ENCODE assay signal across 9 cellular contexts in genomic region chr12:111768159-111768895, GRCh38. TPM values are rescaled to one million over a fixed set of nuclear protein-coding genes. Genes with fewer than 3 reads are reported as not detected.
DNase-seq lines count a peak whose midpoint lies in the region; ATAC-seq and TF ChIP-seq lines count a peak whose summit lies in the region.
"Had no signal": no experiment of that assay in that cellular context is flagged by ENCODE, and none has a peak within 500 bp of the region (broad histone marks: within the 10 kb centered on the region; RNA-seq: fewer than 3 reads in every experiment).

No MANE protein-coding gene starts in this region.

- H3K36me3 ChIP-seq in GM23338 (ENCODE audit: insufficient read depth) (no peaks in the 10 kb centered on the region), Peyer's patch (peaks cover 0 to 4% (median 0%) of the 10 kb centered on the region in 3 donors), iPS-20b (ENCODE audit: insufficient read depth, low read depth, low read length) (no peaks in the 10 kb centered on the region), skeletal muscle tissue (ENCODE audit: control insufficient read depth in 3 of 3, insufficient read depth in 3 of 3, low read length in 3 of 3) (no peaks in the 10 kb centered on the region), GM23248 (ENCODE audit: low read depth) (no peaks in the 10 kb centered on the region)

- peaks cover 19% of the 10 kb centered on the region for H3K27me3 Mint-ChIP-seq in GM23338 (ENCODE audit: insufficient read depth, low read depth, poor library complexity)

- TF ChIP-seq CTCF in GM23338 (conservative IDR thresholded peaks at IDR 0.05; ENCODE audit: low read depth in 2 of 2) (no peak), Peyer's patch (IDR thresholded peaks at IDR 0.05) (no peak)

- ATAC-seq in GM23338 (no peak), GM18867 (IDR thresholded peaks at IDR 0.05; ENCODE audit: unreplicated experiment) (no peak), HG03039 (IDR thresholded peaks at IDR 0.05; ENCODE audit: unreplicated experiment) (no peak)

- H3K9me2 ChIP-seq in GM23338 (ENCODE audit: insufficient read depth) (no peaks in the 10 kb centered on the region), GM23248 (ENCODE audit: insufficient read depth) (no peaks in the 10 kb centered on the region)

- H3K9ac ChIP-seq in iPS-20b (ENCODE audit: low read depth, low read length) (peak overlapping the region; percentile 82; the same call in 1 of the 2 replicates), skeletal muscle tissue (ENCODE audit: low read depth in 1 of 3, low read length in 3 of 3) (peak overlapping the region in 2 of 3 donors; percentile 8 to 93), GM23248 (no peak overlapping the region)

- H3K9me3 ChIP-seq in Peyer's patch (no peaks in the 10 kb centered on the region), iPS-20b (ENCODE audit: insufficient read depth, low read depth, low read length) (no peaks in the 10 kb centered on the region), skeletal muscle tissue (ENCODE audit: control insufficient read depth in 3 of 3, low read length in 3 of 3) (no peaks in the 10 kb centered on the region), GM23248 (ENCODE audit: low read depth) (no peaks in the 10 kb centered on the region)

- H3K4me1 Mint-ChIP-seq in GM23338: peaks cover 12% of the 10 kb centered on the region

- H3K4me1 ChIP-seq in GM23338 (ENCODE audit: insufficient read depth) (peaks cover 7% of the 10 kb centered on the region), Peyer's patch (peaks cover 3 to 55% (median 8%) of the 10 kb centered on the region in 4 donors), iPS-20b (ENCODE audit: insufficient read depth, low read length) (peaks cover 8% of the 10 kb centered on the region), skeletal muscle tissue (ENCODE audit: control insufficient read depth in 3 of 3, insufficient read depth in 3 of 3, low read length in 3 of 3) (peaks cover 16 to 31% (median 20%) of the 10 kb centered on the region in 3 donors), GM23248 (ENCODE audit: insufficient read depth) (no peaks in the 10 kb centered on the region)

- peaks cover 20% of the 10 kb centered on the region for H3K36me3 Mint-ChIP-seq in GM23338 (ENCODE audit: low read depth)

- DNase-seq in GM23338 (ENCODE audit: low spot score) (no peak), Peyer's patch (no peak), GM23248 (no peak), 8988T (no peak)
- DNase-seq: NCI-H2029 treated with DMSO at 0.1 percent for 48 hours had no signal

- H3K4me3 ChIP-seq in GM23338 (peak overlapping the region; percentile 75; the same call in 1 of the 2 replicates), Peyer's patch (peak overlapping the region in 3 of 4 donors; percentile 50 to 82 (median 72)), iPS-20b (ENCODE audit: low read length) (peak overlapping the region; percentile 90), skeletal muscle tissue (ENCODE audit: low read length in 3 of 3) (peak overlapping the region; percentile 83 to 88 (median 88)), GM23248 (no peak overlapping the region)

- peaks cover 14% of the 10 kb centered on the region; the same call in 2 of the 3 replicates for H3K9me3 Mint-ChIP-seq in GM23338

- no peak for TF ChIP-seq POLR2A in Peyer's patch (IDR thresholded peaks at IDR 0.05)

- peak overlapping the region; percentile 94 for H3K4me3 Mint-ChIP-seq in GM23338

- H3K79me2 ChIP-seq in GM23338 (replicated peaks; ENCODE audit: insufficient read depth) (peaks cover 44% of the 10 kb centered on the region), GM23248 (ENCODE audit: insufficient read depth) (no peaks in the 10 kb centered on the region)

- H3F3A ChIP-seq in GM23338 (replicated peaks; ENCODE audit: low read depth): 0 out of 2 replicates have a peak, but pooled peaks cover 8% of the 10 kb centered on the region
- H3F3A ChIP-seq in GM23248 (ENCODE audit: insufficient read depth): peaks cover 3% of the 10 kb centered on the region; the same call in 1 of the 2 replicates

- in situ Hi-C loops in GM23248 (cut with MboI): no loop called here

- no peaks in the 10 kb centered on the region for H3K27me3 ChIP-seq in GM23338 (ENCODE audit: insufficient read depth)
- H3K27me3 ChIP-seq in Peyer's patch: no peaks in the 10 kb centered on the region
- H3K27me3 ChIP-seq in iPS-20b (ENCODE audit: insufficient read depth, low read length): peaks cover 14% of the 10 kb centered on the region; the same call in 1 of the 2 replicates
- H3K27me3 ChIP-seq in skeletal muscle tissue (ENCODE audit: control insufficient read depth in 3 of 3, insufficient read depth in 3 of 3, low read length in 3 of 3): no peaks in the 10 kb centered on the region
- H3K27me3 ChIP-seq in GM23248 (replicated peaks; ENCODE audit: insufficient read depth): no peaks in the 10 kb centered on the region; the same call in 1 of the 2 replicates

- WGBS in GM23248 (ENCODE audit: low coverage in 1 of 2, low lambda C conversion rate in 2 of 2, missing lambda C conversion rate in 2 of 2), 2 experiments: 99 to 100% methylated on average over 9 of the region's 9 CpGs

- H2AFZ ChIP-seq in GM23338: no peak overlapping the region
- no peak overlapping the region for H2AFZ ChIP-seq in GM23248

- H3K4me2 ChIP-seq in GM23338: peak overlapping the region; percentile 92
- no peak overlapping the region for H3K4me2 ChIP-seq in GM23248 (ENCODE audit: unreplicated experiment)

- H4K20me1 ChIP-seq in GM23338 (replicated peaks; ENCODE audit: insufficient read depth): peaks cover 6% of the 10 kb centered on the region
- no peaks in the 10 kb centered on the region for H4K20me1 ChIP-seq in GM23248 (ENCODE audit: insufficient read depth)

- no peak overlapping the region for H3K27ac Mint-ChIP-seq in GM23338

- H3K27ac ChIP-seq in GM23338 (ENCODE audit: low read depth) (no peak overlapping the region), Peyer's patch (peak overlapping the region in 3 of 4 donors; percentile 72 to 91 (median 87)), iPS-20b (ENCODE audit: low read length) (no peak overlapping the region), skeletal muscle tissue (ENCODE audit: low read depth, low read length) (no peak overlapping the region), GM23248 (no peak overlapping the region)

TF ChIP-seq in GM23338, 12 proteins besides CTCF, POLR2A, EP300 and RAD21 (continues in another document):
- TF ChIP-seq JUNB (IDR thresholded peaks at IDR 0.05; ENCODE audit: unreplicated experiment) (no peak), ETS1 (IDR thresholded peaks at IDR 0.05) (no peak), REST (IDR thresholded peaks at IDR 0.05; ENCODE audit: unreplicated experiment) (no peak), STAT1 (IDR thresholded peaks at IDR 0.05; ENCODE audit: unreplicated experiment) (no peak), EZH2phosphoT487 (IDR thresholded peaks at IDR 0.05; ENCODE audit: unreplicated experiment) (no peak), CREB1 (CRISPR knock-in tag; IDR thresholded peaks at IDR 0.05; ENCODE audit: low read depth) (no peak)

RNA-seq across cellular contexts. Expression of gene ALDH2, which starts 1.6 kb away (rescaled TPM):
- total RNA-seq in GM23338 (2014; rRNA removed; shearing (Covaris generic)): 7.9 and 14.9 TPM in 2 replicates
- 48.5 and 50.5 TPM in 2 replicates for polyA plus RNA-seq in GM23338 (2016; fragmentation: Nextera tagmentation; extraction: Ambion mirVana)
- total RNA-seq in Peyer's patch: 100 to 1,000 TPM; 118 to 215 (median 177) TPM
- 5.7 TPM for total RNA-seq in skeletal muscle tissue
- 21.7 and 22.3 TPM in 2 replicates for total RNA-seq in GM23248 (2014; rRNA removed; shearing (Covaris generic))
- 38.5 and 41.2 TPM in 2 replicates for polyA plus RNA-seq in GM23248 (2016; fragmentation: Nextera tagmentation; extraction: Ambion mirVana)

Comparison
In these comparisons a context has a peak if more than half of its experiments do, and no peak if none do; other contexts are left out.
1. H3K27ac ChIP-seq: peak in Peyer's patch (3 of 4); none in GM23338 (single experiment), iPS-20b (single experiment), skeletal muscle tissue (single experiment) and GM23248 (single experiment).